31 cellular contexts compared by ENCODE assay signal in the genomic region with DNA sequence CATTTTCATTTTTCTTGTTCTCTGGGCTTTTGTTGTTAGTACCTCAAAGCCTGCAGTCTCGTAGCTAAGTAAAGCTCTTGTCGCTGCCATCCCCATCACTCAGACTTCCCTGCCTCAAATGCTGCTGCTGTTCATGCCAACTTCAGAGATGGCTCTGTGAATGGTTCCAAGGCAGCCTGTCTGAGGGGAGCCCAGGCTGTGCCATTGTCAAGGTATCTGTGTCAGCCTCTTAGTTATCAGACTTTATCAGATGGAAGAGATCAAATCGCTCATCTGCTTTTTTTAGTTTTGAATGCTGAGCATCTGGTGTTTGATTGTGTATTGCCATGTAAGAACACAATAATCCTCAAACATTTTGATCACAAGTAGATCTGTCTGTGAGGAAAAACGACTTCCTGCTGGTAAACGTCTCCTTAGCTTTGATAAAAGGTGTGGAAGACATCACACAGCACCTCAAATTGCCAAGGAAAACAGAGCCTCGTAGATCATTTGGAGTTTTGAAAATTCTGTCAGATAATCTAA.
"Had no signal": no experiment of that assay in that cellular context is flagged by ENCODE, and none has a peak within 500 bp of the region (broad histone marks: within the 10 kb centered on the region; RNA-seq: fewer than 3 reads in every experiment).

No MANE protein-coding gene starts in this region.

- DNase-seq: activated B cell treated with CpG ODN at 0.5 μM for 24 hours; activated CD4-positive, alpha-beta T cell treated with anti-CD3 and anti-CD28 coated beads for 48 hours; activated CD4-positive, alpha-beta T cell treated with anti-CD3 and anti-CD28 coated beads, Interleukin-2, amount 50 U/mL, for 1 hour; activated CD4-positive, alpha-beta T cell treated with anti-CD3 and anti-CD28 coated beads, Interleukin-2, amount 50 U/mL, for 48 hours; activated CD8-positive, alpha-beta memory T cell treated with anti-CD3 and anti-CD28 coated beads for 24 hours; activated CD8-positive, alpha-beta T cell treated with anti-CD3 and anti-CD28 coated beads for 36 hours; activated effector memory CD4-positive, alpha-beta T cell treated with Interleukin-2 at 50 U/mL for 16 hours; activated gamma-delta T cell treated with Interleukin-2 at 50 U/mL for 16 hours; activated naive CD4-positive, alpha-beta T cell treated with anti-CD3 and anti-CD28 coated beads, Interleukin-2, amount 50 U/mL, for 16 hours; activated naive CD4-positive, alpha-beta T cell treated with Interleukin-2 at 50 U/mL for 16 hours; activated T-cell treated with anti-CD3 and anti-CD28 coated beads, Interleukin-2, amount 50 U/mL, for 4 hours; amniotic stem cell; anterior cingulate cortex; brain microvascular endothelial cell; dorsolateral prefrontal cortex; effector memory CD4-positive, alpha-beta T cell; esophagus squamous epithelium; foreskin melanocyte; heart right ventricle; T1000; WERI-Rb-1 had no signal

- H3K4me1 ChIP-seq: esophagus squamous epithelium, gastroesophageal sphincter, heart right ventricle had no signal

- H2AFZ ChIP-seq: hepatocyte had no signal

- H3K27me3 ChIP-seq: brain microvascular endothelial cell, dorsolateral prefrontal cortex, esophagus squamous epithelium, gastroesophageal sphincter, hepatocyte had no signal

- H3K4me1 Mint-ChIP-seq: activated B cell treated with CpG ODN at 0.5 μM for 24 hours; activated T-helper 17 cell treated with anti-CD3 and anti-CD28 coated beads, Interleukin-2, amount 50 U/mL, for 72 hours; central memory CD8-positive, alpha-beta T cell had no signal

- H3K9me3 ChIP-seq: esophagus squamous epithelium, gastroesophageal sphincter, heart right ventricle had no signal

- H3K27me3 Mint-ChIP-seq: activated B cell treated with CpG ODN at 0.5 μM for 24 hours; activated CD8-positive, alpha-beta T cell treated with anti-CD3 and anti-CD28 coated beads for 36 hours; activated naive CD8-positive, alpha-beta T cell; activated T-helper 17 cell treated with anti-CD3 and anti-CD28 coated beads, Interleukin-2, amount 50 U/mL, for 72 hours; central memory CD8-positive, alpha-beta T cell; dendritic cell treated with granulocyte-macrophage colony-stimulating factor and Interleukin-4, amounts not matched to agents 40 ng/mL and 50 ng/mL, for 4 days had no signal

- H3K4me3 ChIP-seq: coronary artery, dorsolateral prefrontal cortex, esophagus squamous epithelium, gastroesophageal sphincter, heart right ventricle, hepatocyte had no signal

- H3K9me3 Mint-ChIP-seq: activated B cell treated with CpG ODN at 0.5 μM for 24 hours; activated CD8-positive, alpha-beta T cell treated with anti-CD3 and anti-CD28 coated beads for 36 hours; activated T-cell treated with anti-CD3 and anti-CD28 coated beads, Interleukin-2, amount 50 U/mL, for 4 hours; activated T-helper 17 cell treated with anti-CD3 and anti-CD28 coated beads, Interleukin-2, amount 50 U/mL, for 72 hours; central memory CD8-positive, alpha-beta T cell; dendritic cell treated with granulocyte-macrophage colony-stimulating factor and Interleukin-4, amounts not matched to agents 40 ng/mL and 50 ng/mL, for 4 days; T-helper 2 cell treated with Interferon-gamma antibody and Interleukin-4, amounts not matched to agents 5 μg/mL and 100 μg/mL, for 36 hours had no signal

- H3K4me3 Mint-ChIP-seq: activated B cell treated with CpG ODN at 0.5 μM for 24 hours; activated CD8-positive, alpha-beta T cell treated with anti-CD3 and anti-CD28 coated beads for 36 hours; activated naive CD8-positive, alpha-beta T cell; activated T-cell treated with anti-CD3 and anti-CD28 coated beads, Interleukin-2, amount 50 U/mL, for 4 hours; activated T-helper 17 cell treated with anti-CD3 and anti-CD28 coated beads, Interleukin-2, amount 50 U/mL, for 72 hours; central memory CD8-positive, alpha-beta T cell; dendritic cell treated with granulocyte-macrophage colony-stimulating factor and Interleukin-4, amounts not matched to agents 40 ng/mL and 50 ng/mL, for 4 days; T-helper 2 cell treated with Interferon-gamma antibody and Interleukin-4, amounts not matched to agents 5 μg/mL and 100 μg/mL, for 36 hours had no signal

- H3K4me2 ChIP-seq: hepatocyte had no signal

- H3K27ac ChIP-seq: brain microvascular endothelial cell, coronary artery, dorsolateral prefrontal cortex, epithelial cell of prostate, esophagus squamous epithelium, gastroesophageal sphincter, heart right ventricle, hepatocyte, WERI-Rb-1 had no signal

- H3K27ac Mint-ChIP-seq: activated B cell treated with CpG ODN at 0.5 μM for 24 hours; activated CD8-positive, alpha-beta T cell treated with anti-CD3 and anti-CD28 coated beads for 36 hours; activated naive CD8-positive, alpha-beta T cell; activated T-helper 17 cell treated with anti-CD3 and anti-CD28 coated beads, Interleukin-2, amount 50 U/mL, for 72 hours; dendritic cell treated with granulocyte-macrophage colony-stimulating factor and Interleukin-4, amounts not matched to agents 40 ng/mL and 50 ng/mL, for 4 days; T-helper 2 cell treated with Interferon-gamma antibody and Interleukin-4, amounts not matched to agents 5 μg/mL and 100 μg/mL, for 36 hours had no signal

- ATAC-seq: activated CD4-positive, CD25-positive, alpha-beta regulatory T cell treated with anti-CD3 and anti-CD28 coated beads, Interleukin-2, amount 50 U/mL, for 24 hours; activated CD8-positive, alpha-beta T cell treated with anti-CD3 and anti-CD28 coated beads for 36 hours; activated T-cell treated with anti-CD3 and anti-CD28 coated beads, Interleukin-2, amount 50 U/mL, for 4 hours; activated T-helper 17 cell treated with anti-CD3 and anti-CD28 coated beads, Interleukin-2, amount 50 U/mL, for 72 hours; gastroesophageal sphincter; heart right ventricle had no signal

- H3K36me3 Mint-ChIP-seq: activated naive CD8-positive, alpha-beta T cell had no signal

- H3K36me3 ChIP-seq: brain microvascular endothelial cell, esophagus squamous epithelium, gastroesophageal sphincter, heart right ventricle, WERI-Rb-1 had no signal
